In the genomic region with DNA sequence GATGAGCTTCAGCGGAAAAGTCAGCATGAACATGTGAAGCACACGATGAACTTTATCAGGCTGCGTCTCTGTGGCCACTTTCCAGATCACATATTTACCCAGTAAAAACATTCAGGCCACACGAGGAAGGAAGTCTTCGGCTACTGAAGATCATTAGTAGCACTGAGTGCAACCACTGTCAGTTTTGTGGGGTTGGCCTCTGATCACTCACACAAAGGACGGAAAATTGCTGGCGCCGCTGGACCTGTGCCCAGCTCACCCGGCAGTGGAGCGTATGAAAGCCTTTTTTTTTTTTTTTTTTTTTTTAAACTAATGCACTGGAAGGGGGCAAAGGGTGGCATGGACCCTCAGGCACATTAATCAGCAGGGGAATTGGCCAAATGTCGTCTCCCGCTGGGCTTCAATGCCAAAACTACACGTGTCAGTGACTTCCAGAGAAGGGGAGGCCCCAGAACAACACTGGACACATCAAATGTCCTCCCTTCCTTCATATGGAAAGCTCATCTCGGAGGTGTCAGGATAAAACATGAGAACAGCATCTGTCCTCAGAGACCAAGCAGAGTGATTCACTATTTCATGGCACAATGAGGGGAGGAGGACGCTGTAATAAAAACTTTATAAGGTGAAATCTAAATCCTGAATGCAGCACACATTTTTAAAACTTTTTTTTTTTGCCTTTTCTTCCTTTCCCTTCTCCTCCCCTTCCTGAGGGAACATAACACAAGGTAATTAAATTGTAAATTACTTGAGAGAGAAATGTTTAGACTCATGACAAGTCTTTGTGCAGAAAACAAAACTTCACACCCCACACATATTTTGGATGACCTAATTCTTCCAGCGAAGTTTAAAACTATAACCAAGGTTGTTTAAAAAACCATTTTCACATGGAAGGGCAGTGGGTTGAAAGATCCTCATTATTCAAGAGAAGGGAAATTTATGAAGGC, we compare ENCODE assay signal across 1 cellular context.
TF ChIP-seq lines count a peak whose summit lies in the region.

No MANE protein-coding gene starts in this region.

TF ChIP-seq in HEK293, 187 proteins besides CTCF, POLR2A, EP300 and RAD21 (continued from another document and continues in another):
- TF ChIP-seq ZNF292 (tag by site-specific recombination; IDR thresholded peaks at IDR 0.05; ENCODE audit: borderline replicate concordance, low read depth) (no peak), ZNF133 (tag by site-specific recombination; IDR thresholded peaks at IDR 0.05) (no peak), ZNF174 (tag by site-specific recombination; IDR thresholded peaks at IDR 0.05) (no peak), KLF8 (tag by site-specific recombination; IDR thresholded peaks at IDR 0.05) (no peak), ZNF707 (tag by site-specific recombination; IDR thresholded peaks at IDR 0.05) (no peak), ZBTB8A (tag by site-specific recombination; IDR thresholded peaks at IDR 0.05) (peak; percentile 69), IKZF3 (tag by site-specific recombination; IDR thresholded peaks at IDR 0.05) (peak; percentile 20; the same call in 1 of the 2 replicates), ZBTB7A (tag by site-specific recombination; IDR thresholded peaks at IDR 0.05; ENCODE audit: low read depth) (no peak), ZNF16 (tag by site-specific recombination; IDR thresholded peaks at IDR 0.05; ENCODE audit: low read depth) (no peak), OVOL3 (tag by site-specific recombination; IDR thresholded peaks at IDR 0.05) (0 out of 2 replicates have a peak, but pooled peaks have one; percentile 18), FEZF1 (tag by site-specific recombination; IDR thresholded peaks at IDR 0.05) (peak; percentile 74; the same call in 1 of the 2 replicates), ZNF777 (tag by site-specific recombination; IDR thresholded peaks at IDR 0.05; ENCODE audit: borderline replicate concordance) (no peak), ZXDB (tag by site-specific recombination; IDR thresholded peaks at IDR 0.05) (no peak), BCL11A (tag by site-specific recombination; IDR thresholded peaks at IDR 0.05; ENCODE audit: low read depth) (no peak), ZNF132 (tag by site-specific recombination; IDR thresholded peaks at IDR 0.05; ENCODE audit: borderline replicate concordance) (no peak), ZNF274 (IDR thresholded peaks at IDR 0.05; ENCODE audit: low read length) (no peak), ZNF274 (tag by site-specific recombination; IDR thresholded peaks at IDR 0.05; ENCODE audit: borderline replicate concordance) (no peak), ZNF112 (tag by site-specific recombination; IDR thresholded peaks at IDR 0.05) (no peak), ZFHX2 (tag by site-specific recombination; conservative IDR thresholded peaks at IDR 0.05) (no peak), ZNF426 (tag by site-specific recombination; IDR thresholded peaks at IDR 0.05) (no peak), ZNF747 (tag by site-specific recombination; IDR thresholded peaks at IDR 0.05) (no peak), ZNF501 (tag by site-specific recombination; IDR thresholded peaks at IDR 0.05) (no peak), ZNF2 (tag by site-specific recombination; IDR thresholded peaks at IDR 0.05) (no peak), ZNF776 (tag by site-specific recombination; IDR thresholded peaks at IDR 0.05; ENCODE audit: borderline replicate concordance) (no peak), ZNF530 (tag by site-specific recombination; IDR thresholded peaks at IDR 0.05; ENCODE audit: low read depth) (no peak), ZNF239 (tag by site-specific recombination; IDR thresholded peaks at IDR 0.05) (no peak), YY1 (tag by site-specific recombination; IDR thresholded peaks at IDR 0.05) (no peak), ZNF600 (tag by site-specific recombination; IDR thresholded peaks at IDR 0.05) (peak; percentile 83; the same call in 1 of the 2 replicates), ZNF48 (tag by site-specific recombination; IDR thresholded peaks at IDR 0.05) (no peak), EGR2 (tag by site-specific recombination; IDR thresholded peaks at IDR 0.05; ENCODE audit: low read depth) (no peak), ZNF140 (tag by site-specific recombination; IDR thresholded peaks at IDR 0.05) (no peak), ZNF157 (tag by site-specific recombination; IDR thresholded peaks at IDR 0.05) (no peak), ZSCAN30 (tag by site-specific recombination; IDR thresholded peaks at IDR 0.05) (no peak), ZNF561 (tag by site-specific recombination; IDR thresholded peaks at IDR 0.05; ENCODE audit: borderline replicate concordance) (no peak), ZNF664 (tag by site-specific recombination; IDR thresholded peaks at IDR 0.05) (no peak), ZNF404 (tag by site-specific recombination; IDR thresholded peaks at IDR 0.05) (no peak), KLF10 (tag by site-specific recombination; IDR thresholded peaks at IDR 0.05) (no peak), TRIM28 (IDR thresholded peaks at IDR 0.05; ENCODE audit: borderline replicate concordance, low read length) (no peak), ZNF433 (tag by site-specific recombination; IDR thresholded peaks at IDR 0.05; ENCODE audit: low read depth) (no peak), ZNF266 (tag by site-specific recombination; IDR thresholded peaks at IDR 0.05; ENCODE audit: low read depth) (no peak), ZNF621 (tag by site-specific recombination; IDR thresholded peaks at IDR 0.05) (no peak), ZNF184 (tag by site-specific recombination; IDR thresholded peaks at IDR 0.05) (no peak), ZNF169 (tag by site-specific recombination; IDR thresholded peaks at IDR 0.05) (no peak)
- TF ChIP-seq, protein P1, sequence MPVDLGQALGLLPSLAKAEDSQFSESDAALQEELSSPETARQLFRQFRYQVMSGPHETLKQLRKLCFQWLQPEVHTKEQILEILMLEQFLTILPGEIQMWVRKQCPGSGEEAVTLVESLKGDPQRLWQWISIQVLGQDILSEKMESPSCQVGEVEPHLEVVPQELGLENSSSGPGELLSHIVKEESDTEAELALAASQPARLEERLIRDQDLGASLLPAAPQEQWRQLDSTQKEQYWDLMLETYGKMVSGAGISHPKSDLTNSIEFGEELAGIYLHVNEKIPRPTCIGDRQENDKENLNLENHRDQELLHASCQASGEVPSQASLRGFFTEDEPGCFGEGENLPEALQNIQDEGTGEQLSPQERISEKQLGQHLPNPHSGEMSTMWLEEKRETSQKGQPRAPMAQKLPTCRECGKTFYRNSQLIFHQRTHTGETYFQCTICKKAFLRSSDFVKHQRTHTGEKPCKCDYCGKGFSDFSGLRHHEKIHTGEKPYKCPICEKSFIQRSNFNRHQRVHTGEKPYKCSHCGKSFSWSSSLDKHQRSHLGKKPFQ (tag by site-specific recombination; IDR thresholded peaks at IDR 0.05) = peak; percentile 50; the same call in 1 of the 2 replicates
- TF ChIP-seq, protein P2, sequence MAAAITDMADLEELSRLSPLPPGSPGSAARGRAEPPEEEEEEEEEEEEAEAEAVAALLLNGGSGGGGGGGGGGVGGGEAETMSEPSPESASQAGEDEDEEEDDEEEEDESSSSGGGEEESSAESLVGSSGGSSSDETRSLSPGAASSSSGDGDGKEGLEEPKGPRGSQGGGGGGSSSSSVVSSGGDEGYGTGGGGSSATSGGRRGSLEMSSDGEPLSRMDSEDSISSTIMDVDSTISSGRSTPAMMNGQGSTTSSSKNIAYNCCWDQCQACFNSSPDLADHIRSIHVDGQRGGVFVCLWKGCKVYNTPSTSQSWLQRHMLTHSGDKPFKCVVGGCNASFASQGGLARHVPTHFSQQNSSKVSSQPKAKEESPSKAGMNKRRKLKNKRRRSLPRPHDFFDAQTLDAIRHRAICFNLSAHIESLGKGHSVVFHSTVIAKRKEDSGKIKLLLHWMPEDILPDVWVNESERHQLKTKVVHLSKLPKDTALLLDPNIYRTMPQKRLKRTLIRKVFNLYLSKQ (tag by site-specific recombination; IDR thresholded peaks at IDR 0.05; ENCODE audit: borderline replicate concordance) = no peak
- TF ChIP-seq, protein P3, sequence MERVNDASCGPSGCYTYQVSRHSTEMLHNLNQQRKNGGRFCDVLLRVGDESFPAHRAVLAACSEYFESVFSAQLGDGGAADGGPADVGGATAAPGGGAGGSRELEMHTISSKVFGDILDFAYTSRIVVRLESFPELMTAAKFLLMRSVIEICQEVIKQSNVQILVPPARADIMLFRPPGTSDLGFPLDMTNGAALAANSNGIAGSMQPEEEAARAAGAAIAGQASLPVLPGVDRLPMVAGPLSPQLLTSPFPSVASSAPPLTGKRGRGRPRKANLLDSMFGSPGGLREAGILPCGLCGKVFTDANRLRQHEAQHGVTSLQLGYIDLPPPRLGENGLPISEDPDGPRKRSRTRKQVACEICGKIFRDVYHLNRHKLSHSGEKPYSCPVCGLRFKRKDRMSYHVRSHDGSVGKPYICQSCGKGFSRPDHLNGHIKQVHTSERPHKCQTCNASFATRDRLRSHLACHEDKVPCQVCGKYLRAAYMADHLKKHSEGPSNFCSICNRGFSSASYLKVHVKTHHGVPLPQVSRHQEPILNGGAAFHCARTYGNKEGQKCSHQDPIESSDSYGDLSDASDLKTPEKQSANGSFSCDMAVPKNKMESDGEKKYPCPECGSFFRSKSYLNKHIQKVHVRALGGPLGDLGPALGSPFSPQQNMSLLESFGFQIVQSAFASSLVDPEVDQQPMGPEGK (tag by site-specific recombination; IDR thresholded peaks at IDR 0.05) = no peak; the same call in none of the 2 replicates
- TF ChIP-seq, protein P4, sequence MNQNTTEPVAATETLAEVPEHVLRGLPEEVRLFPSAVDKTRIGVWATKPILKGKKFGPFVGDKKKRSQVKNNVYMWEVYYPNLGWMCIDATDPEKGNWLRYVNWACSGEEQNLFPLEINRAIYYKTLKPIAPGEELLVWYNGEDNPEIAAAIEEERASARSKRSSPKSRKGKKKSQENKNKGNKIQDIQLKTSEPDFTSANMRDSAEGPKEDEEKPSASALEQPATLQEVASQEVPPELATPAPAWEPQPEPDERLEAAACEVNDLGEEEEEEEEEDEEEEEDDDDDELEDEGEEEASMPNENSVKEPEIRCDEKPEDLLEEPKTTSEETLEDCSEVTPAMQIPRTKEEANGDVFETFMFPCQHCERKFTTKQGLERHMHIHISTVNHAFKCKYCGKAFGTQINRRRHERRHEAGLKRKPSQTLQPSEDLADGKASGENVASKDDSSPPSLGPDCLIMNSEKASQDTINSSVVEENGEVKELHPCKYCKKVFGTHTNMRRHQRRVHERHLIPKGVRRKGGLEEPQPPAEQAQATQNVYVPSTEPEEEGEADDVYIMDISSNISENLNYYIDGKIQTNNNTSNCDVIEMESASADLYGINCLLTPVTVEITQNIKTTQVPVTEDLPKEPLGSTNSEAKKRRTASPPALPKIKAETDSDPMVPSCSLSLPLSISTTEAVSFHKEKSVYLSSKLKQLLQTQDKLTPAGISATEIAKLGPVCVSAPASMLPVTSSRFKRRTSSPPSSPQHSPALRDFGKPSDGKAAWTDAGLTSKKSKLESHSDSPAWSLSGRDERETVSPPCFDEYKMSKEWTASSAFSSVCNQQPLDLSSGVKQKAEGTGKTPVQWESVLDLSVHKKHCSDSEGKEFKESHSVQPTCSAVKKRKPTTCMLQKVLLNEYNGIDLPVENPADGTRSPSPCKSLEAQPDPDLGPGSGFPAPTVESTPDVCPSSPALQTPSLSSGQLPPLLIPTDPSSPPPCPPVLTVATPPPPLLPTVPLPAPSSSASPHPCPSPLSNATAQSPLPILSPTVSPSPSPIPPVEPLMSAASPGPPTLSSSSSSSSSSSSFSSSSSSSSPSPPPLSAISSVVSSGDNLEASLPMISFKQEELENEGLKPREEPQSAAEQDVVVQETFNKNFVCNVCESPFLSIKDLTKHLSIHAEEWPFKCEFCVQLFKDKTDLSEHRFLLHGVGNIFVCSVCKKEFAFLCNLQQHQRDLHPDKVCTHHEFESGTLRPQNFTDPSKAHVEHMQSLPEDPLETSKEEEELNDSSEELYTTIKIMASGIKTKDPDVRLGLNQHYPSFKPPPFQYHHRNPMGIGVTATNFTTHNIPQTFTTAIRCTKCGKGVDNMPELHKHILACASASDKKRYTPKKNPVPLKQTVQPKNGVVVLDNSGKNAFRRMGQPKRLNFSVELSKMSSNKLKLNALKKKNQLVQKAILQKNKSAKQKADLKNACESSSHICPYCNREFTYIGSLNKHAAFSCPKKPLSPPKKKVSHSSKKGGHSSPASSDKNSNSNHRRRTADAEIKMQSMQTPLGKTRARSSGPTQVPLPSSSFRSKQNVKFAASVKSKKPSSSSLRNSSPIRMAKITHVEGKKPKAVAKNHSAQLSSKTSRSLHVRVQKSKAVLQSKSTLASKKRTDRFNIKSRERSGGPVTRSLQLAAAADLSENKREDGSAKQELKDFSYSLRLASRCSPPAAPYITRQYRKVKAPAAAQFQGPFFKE (tag by site-specific recombination; IDR thresholded peaks at IDR 0.05; ENCODE audit: borderline replicate concordance) = no peak
- TF ChIP-seq, protein P5, sequence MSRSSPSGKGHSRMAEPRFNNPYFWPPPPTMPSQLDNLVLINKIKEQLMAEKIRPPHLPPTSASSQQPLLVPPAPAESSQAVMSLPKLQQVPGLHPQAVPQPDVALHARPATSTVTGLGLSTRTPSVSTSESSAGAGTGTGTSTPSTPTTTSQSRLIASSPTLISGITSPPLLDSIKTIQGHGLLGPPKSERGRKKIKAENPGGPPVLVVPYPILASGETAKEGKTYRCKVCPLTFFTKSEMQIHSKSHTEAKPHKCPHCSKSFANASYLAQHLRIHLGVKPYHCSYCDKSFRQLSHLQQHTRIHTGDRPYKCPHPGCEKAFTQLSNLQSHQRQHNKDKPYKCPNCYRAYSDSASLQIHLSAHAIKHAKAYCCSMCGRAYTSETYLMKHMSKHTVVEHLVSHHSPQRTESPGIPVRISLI (tag by site-specific recombination; IDR thresholded peaks at IDR 0.05) = peak; percentile 7
- TF ChIP-seq, protein P6, sequence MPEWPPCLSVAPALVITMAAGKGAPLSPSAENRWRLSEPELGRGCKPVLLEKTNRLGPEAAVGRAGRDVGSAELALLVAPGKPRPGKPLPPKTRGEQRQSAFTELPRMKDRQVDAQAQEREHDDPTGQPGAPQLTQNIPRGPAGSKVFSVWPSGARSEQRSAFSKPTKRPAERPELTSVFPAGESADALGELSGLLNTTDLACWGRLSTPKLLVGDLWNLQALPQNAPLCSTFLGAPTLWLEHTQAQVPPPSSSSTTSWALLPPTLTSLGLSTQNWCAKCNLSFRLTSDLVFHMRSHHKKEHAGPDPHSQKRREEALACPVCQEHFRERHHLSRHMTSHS (tag by site-specific recombination; IDR thresholded peaks at IDR 0.05) = no peak
- TF ChIP-seq, protein P7, sequence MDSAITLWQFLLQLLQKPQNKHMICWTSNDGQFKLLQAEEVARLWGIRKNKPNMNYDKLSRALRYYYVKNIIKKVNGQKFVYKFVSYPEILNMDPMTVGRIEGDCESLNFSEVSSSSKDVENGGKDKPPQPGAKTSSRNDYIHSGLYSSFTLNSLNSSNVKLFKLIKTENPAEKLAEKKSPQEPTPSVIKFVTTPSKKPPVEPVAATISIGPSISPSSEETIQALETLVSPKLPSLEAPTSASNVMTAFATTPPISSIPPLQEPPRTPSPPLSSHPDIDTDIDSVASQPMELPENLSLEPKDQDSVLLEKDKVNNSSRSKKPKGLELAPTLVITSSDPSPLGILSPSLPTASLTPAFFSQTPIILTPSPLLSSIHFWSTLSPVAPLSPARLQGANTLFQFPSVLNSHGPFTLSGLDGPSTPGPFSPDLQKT (IDR thresholded peaks at IDR 0.05; ENCODE audit: borderline replicate concordance, low read depth, low read length) = no peak
